Comparison of ENCODE assay signal across 27 cellular contexts in genomic region chr9:110006657-110007056, GRCh38.
DNase-seq lines count a peak whose midpoint lies in the region; FAIRE-seq and TF ChIP-seq lines count a peak whose summit lies in the region.
"Had no signal": no experiment of that assay in that cellular context is flagged by ENCODE, and none has a peak within 500 bp of the region (broad histone marks: within the 10 kb centered on the region; RNA-seq: fewer than 3 reads in every experiment).

No MANE protein-coding gene starts in this region.

- peaks cover 4 to 12% (median 9%) of the 10 kb centered on the region in 3 donors for H3K27me3 Mint-ChIP-seq in immature natural killer cell (ENCODE audit: low read depth in 3 of 3)
- H3K27me3 Mint-ChIP-seq: activated naive CD8-positive, alpha-beta T cell treated with anti-CD3 and anti-CD28 coated beads, Interleukin-2, amount 50 U/mL, for 24 hours; brain had no signal

- DNase-seq in DMS 273 (lab: John Stamatoyannopoulos, UW; ENCODE audit: unreplicated experiment) (peak; percentile 9), DMS 273 treated with DMSO at 0.1 percent for 48 hours (lab: John Stamatoyannopoulos, UW) (no peak), H7 (peak; percentile 37), WERI-Rb-1 (peak; percentile 26), keratinocyte (ENCODE audit: low read depth, low spot score) (no peak), NCI-H510A (lab: John Stamatoyannopoulos, UW) (no peak), immature natural killer cell (no peak)
- no peak for DNase-seq in activated CD4-positive, CD25-positive, alpha-beta regulatory T cell (lab: John Stamatoyannopoulos, UW)
- DNase-seq: activated CD4-positive, alpha-beta T cell treated with anti-CD3 and anti-CD28 coated beads for 48 hours; activated CD8-positive, alpha-beta memory T cell treated with anti-CD3 and anti-CD28 coated beads, Interleukin-2, amount 50 U/mL, for 4 hours; activated effector memory CD4-positive, alpha-beta T cell treated with Interleukin-2 at 50 U/mL for 16 hours; activated naive CD8-positive, alpha-beta T cell treated with anti-CD3 and anti-CD28 coated beads, Interleukin-2, amount 50 U/mL, for 24 hours; Caco-2; colonic mucosa; foreskin fibroblast; islet precursor cell; natural killer cell; NCI-H187 treated with DMSO at 0.1 percent for 48 hours; ovary; right cardiac atrium; stimulated activated CD8-positive, alpha-beta memory T cell treated with anti-CD3 and anti-CD28 coated beads, Interleukin-4, amount 100 ng/mL, for 48 hours; SW 1271 had no signal

- H3K36me3 Mint-ChIP-seq in immature natural killer cell, result no peaks in the 10 kb centered on the region
- H3K36me3 Mint-ChIP-seq: natural killer cell had no signal

- H3K9me3 ChIP-seq in WERI-Rb-1 (ENCODE audit: severe bottlenecking), result no peaks in the 10 kb centered on the region
- no peaks in the 10 kb centered on the region for H3K9me3 ChIP-seq in keratinocyte (ENCODE audit: control insufficient read depth, low read depth, low read length)
- H3K9me3 ChIP-seq: colonic mucosa, ovary had no signal

- no peaks in the 10 kb centered on the region for H3K9me1 ChIP-seq in keratinocyte (ENCODE audit: control insufficient read depth, extremely low read depth, insufficient read depth, low read length)

- no peak overlapping the region for H3K4me2 ChIP-seq in keratinocyte (ENCODE audit: control insufficient read depth, extremely low read depth, insufficient read depth, low read depth, low read length)
- H3K4me2 ChIP-seq: hepatocyte had no signal

- TF ChIP-seq CTCF in WERI-Rb-1 (IDR thresholded peaks at IDR 0.05; ENCODE audit: low read depth, low read length), result peak; percentile 23; the same call in 1 of the 2 replicates
- peak; percentile 10 to 20 (median 17) for TF ChIP-seq CTCF in keratinocyte (optimal IDR thresholded peaks at IDR 0.05 in 1 of 3, IDR thresholded peaks at IDR 0.05 in 1 of 3, conservative IDR thresholded peaks at IDR 0.05 in 1 of 3; ENCODE audit: extremely low read depth in 1 of 3, insufficient read depth in 2 of 3, low read length in 3 of 3)

- H3K79me2 ChIP-seq in keratinocyte (ENCODE audit: control insufficient read depth, insufficient read depth, low read length), result no peaks in the 10 kb centered on the region
- H3K79me2 ChIP-seq: hepatocyte had no signal

- no peaks in the 10 kb centered on the region for H3K9me3 Mint-ChIP-seq in immature natural killer cell
- H3K9me3 Mint-ChIP-seq: natural killer cell had no signal

- H3K4me3 ChIP-seq in H7 (ENCODE audit: insufficient read depth, low read depth, low read length), result no peak overlapping the region
- no peak overlapping the region for H3K4me3 ChIP-seq in WERI-Rb-1 (ENCODE audit: low read depth, low read length)
- H3K4me3 ChIP-seq in keratinocyte (ENCODE audit: control insufficient read depth in 2 of 3, extremely low read depth in 1 of 3, insufficient read depth in 2 of 3, low read depth in 1 of 3, low read length in 3 of 3), result no peak overlapping the region
- H3K4me3 ChIP-seq: colonic mucosa, hepatocyte, K562, ovary had no signal

- no peak overlapping the region for H3K27ac Mint-ChIP-seq in immature natural killer cell
- H3K27ac Mint-ChIP-seq: activated naive CD8-positive, alpha-beta T cell treated with anti-CD3 and anti-CD28 coated beads, Interleukin-2, amount 50 U/mL, for 24 hours; brain; natural killer cell had no signal

- H4K20me1 ChIP-seq in keratinocyte (ENCODE audit: control insufficient read depth, extremely low read depth, insufficient read depth, low read length), result no peaks in the 10 kb centered on the region

- H3K27ac ChIP-seq in WERI-Rb-1, result no peak overlapping the region
- H3K27ac ChIP-seq in keratinocyte (ENCODE audit: control insufficient read depth, insufficient read depth, low read length), result no peak overlapping the region
- H3K27ac ChIP-seq: 22Rv1, colonic mucosa, ovary had no signal

- H3K27me3 ChIP-seq in H7 (ENCODE audit: control insufficient read depth, insufficient read depth, low read length) (no peaks in the 10 kb centered on the region), WERI-Rb-1 (ENCODE audit: insufficient read depth, low read depth, severe bottlenecking) (no peaks in the 10 kb centered on the region), keratinocyte (ENCODE audit: control insufficient read depth, extremely low read depth, insufficient read depth, low read length) (no peaks in the 10 kb centered on the region)
- H3K27me3 ChIP-seq: colonic mucosa, hepatocyte, ovary had no signal

- H3K4me3 Mint-ChIP-seq in immature natural killer cell, result no peak overlapping the region
- H3K4me3 Mint-ChIP-seq: activated naive CD8-positive, alpha-beta T cell treated with anti-CD3 and anti-CD28 coated beads, Interleukin-2, amount 50 U/mL, for 24 hours; brain; natural killer cell had no signal

- H3K4me1 Mint-ChIP-seq in immature natural killer cell, result no peaks in the 10 kb centered on the region
- H3K4me1 Mint-ChIP-seq: brain, natural killer cell had no signal

- H3K36me3 ChIP-seq in H7 (replicated peaks; ENCODE audit: control insufficient read depth, insufficient read depth, low read length) (no peaks in the 10 kb centered on the region), WERI-Rb-1 (no peaks in the 10 kb centered on the region), keratinocyte (ENCODE audit: control insufficient read depth in 2 of 2, extremely low read depth in 1 of 2, insufficient read depth in 2 of 2, low read length in 2 of 2) (no peaks in the 10 kb centered on the region)
- H3K36me3 ChIP-seq: colonic mucosa, ovary had no signal

- FAIRE-seq in keratinocyte (lab: Jason Lieb, UNC), result no peak
- FAIRE-seq: endometrium, K562 had no signal

- H3K9ac ChIP-seq in keratinocyte (ENCODE audit: control insufficient read depth, extremely low read depth, insufficient read depth, low read length), result no peak overlapping the region

- no peaks in the 10 kb centered on the region for H3K4me1 ChIP-seq in keratinocyte (ENCODE audit: control insufficient read depth, extremely low read depth, insufficient read depth, low read length)
- H3K4me1 ChIP-seq: colonic mucosa had no signal

- H2AFZ ChIP-seq in keratinocyte (ENCODE audit: control insufficient read depth, low read length), result no peak overlapping the region
- H2AFZ ChIP-seq: hepatocyte had no signal

- dilution Hi-C loops in keratinocyte (cut with MboI; ENCODE audit: extremely low pct_ligation_motif_present, low sequenced_read_pairs), result no loop called here

Comparison
In these comparisons a context has a peak if more than half of its experiments do, and no peak if none do; other contexts are left out.
1. DNase-seq: peak in DMS 273 (single experiment), H7 (single experiment) and WERI-Rb-1 (single experiment); none in DMS 273 treated with DMSO at 0.1 percent for 48 hours (single experiment), keratinocyte (single experiment), NCI-H510A (single experiment), activated CD4-positive, CD25-positive, alpha-beta regulatory T cell (0 of 4) and immature natural killer cell (0 of 3).